ENCODE assay signal across 1 cellular context in genomic region chr13:20525144-20525600, GRCh38.
TF ChIP-seq lines count a peak whose summit lies in the region.

No MANE protein-coding gene starts in this region.

TF ChIP-seq in IMR-90, 13 proteins besides CTCF, POLR2A, EP300 and RAD21 (continued from another document):
- TF ChIP-seq NFE2L2 (IDR thresholded peaks at IDR 0.05; ENCODE audit: low read depth, low read length), result no peak
- no peak for TF ChIP-seq USF2 (IDR thresholded peaks at IDR 0.05; ENCODE audit: low read depth, low read length)
- no peak for TF ChIP-seq MAZ (IDR thresholded peaks at IDR 0.05; ENCODE audit: borderline replicate concordance, low read depth, low read length)
- TF ChIP-seq RCOR1 (IDR thresholded peaks at IDR 0.05; ENCODE audit: insufficient replicate concordance, low read length), result no peak
- TF ChIP-seq FOS (IDR thresholded peaks at IDR 0.05; ENCODE audit: low read depth, low read length), result no peak
- no peak for TF ChIP-seq SMC3 (IDR thresholded peaks at IDR 0.05; ENCODE audit: low read depth, low read length)
- TF ChIP-seq CEBPB (IDR thresholded peaks at IDR 0.05; ENCODE audit: low read depth, low read length), result no peak
